In genomic region chr3:149647812-149648211, GRCh38 we compare ENCODE assay signal across 27 cellular contexts. TPM values are rescaled to one million over a fixed set of nuclear protein-coding genes. Genes with fewer than 3 reads are reported as not detected.
A peak's percentile ranks its signal among the peaks of the same experiment; 100 is the strongest.
DNase-seq lines count a peak whose midpoint lies in the region; ATAC-seq, FAIRE-seq and TF ChIP-seq lines count a peak whose summit lies in the region.
"Had no signal": no experiment of that assay in that cellular context is flagged by ENCODE, and none has a peak within 500 bp of the region (broad histone marks: within the 10 kb centered on the region; RNA-seq: fewer than 3 reads in every experiment).

No MANE protein-coding gene starts in this region.

- POLR2A ChIA-PET in PC-3 (lab: Charles Lee; ENCODE audit: unreplicated experiment) = interaction anchor here (0.7 kb wide), 1 partner anchor 9 kb away, joined by 3 read pairs; no protein-coding TSS in a partner anchor

- H3K36me3 Mint-ChIP-seq in HFFc6 (ENCODE audit: low read depth) = peaks cover 59% of the 10 kb centered on the region
- peaks cover 37% of the 10 kb centered on the region for H3K36me3 Mint-ChIP-seq in astrocyte (ENCODE audit: low read depth, unreplicated experiment)

- H3K4me2 ChIP-seq in astrocyte (ENCODE audit: low read length) = no peak overlapping the region
- no peak overlapping the region for H3K4me2 ChIP-seq in PC-3 (ENCODE audit: low read length)

- H3K9me3 ChIP-seq in astrocyte (ENCODE audit: insufficient read depth, low read depth, low read length) = no peaks in the 10 kb centered on the region
- no peaks in the 10 kb centered on the region for H3K9me3 ChIP-seq in muscle layer of duodenum (ENCODE audit: control insufficient read depth in 1 of 2, low read length in 2 of 2)
- no peaks in the 10 kb centered on the region for H3K9me3 ChIP-seq in PC-3 (ENCODE audit: low read length)
- H3K9me3 ChIP-seq: SJCRH30 had no signal

- H3K27ac Mint-ChIP-seq in HFFc6 (peak overlapping the region; percentile 11; the same call in 1 of the 2 replicates), astrocyte (ENCODE audit: unreplicated experiment) (peak overlapping the region; percentile 2)
- H3K27ac Mint-ChIP-seq: effector memory CD8-positive, alpha-beta T cell; stimulated activated naive CD8-positive, alpha-beta T cell treated with anti-CD3 and anti-CD28 coated beads, Interleukin-15, amount 100 ng/mL, for 72 hours had no signal

- H3K9me2 ChIP-seq in PC-3 (replicated peaks; ENCODE audit: low read length) = no peaks in the 10 kb centered on the region

- H3K79me2 ChIP-seq in astrocyte (ENCODE audit: insufficient read depth, low read length) = peaks cover 94% of the 10 kb centered on the region
- peaks cover 95% of the 10 kb centered on the region for H3K79me2 ChIP-seq in PC-3 (ENCODE audit: low read length)

- H3K4me1 ChIP-seq in astrocyte (ENCODE audit: insufficient read depth, low read length) (peaks cover 15% of the 10 kb centered on the region), muscle layer of duodenum (ENCODE audit: control insufficient read depth in 1 of 2, insufficient read depth in 2 of 2, low read length in 2 of 2) (peaks cover 19 to 67% of the 10 kb centered on the region in 2 donors), PC-3 (ENCODE audit: insufficient read depth, low read length) (peaks cover 17% of the 10 kb centered on the region)
- H3K4me1 ChIP-seq: SJCRH30 had no signal

- peak; percentile 14 for ATAC-seq in GM18502 (IDR thresholded peaks at IDR 0.05; ENCODE audit: poor library complexity, unreplicated experiment)
- no peak for ATAC-seq in GM18909 (IDR thresholded peaks at IDR 0.05; ENCODE audit: poor library complexity, unreplicated experiment)
- no peak for ATAC-seq in PC-3
- ATAC-seq: effector memory CD8-positive, alpha-beta T cell; stimulated activated naive CD8-positive, alpha-beta T cell treated with anti-CD3 and anti-CD28 coated beads, Interleukin-15, amount 100 ng/mL, for 72 hours had no signal

- no peak overlapping the region for H2AFZ ChIP-seq in astrocyte (ENCODE audit: low read depth, low read length)
- H2AFZ ChIP-seq in PC-3 (ENCODE audit: low read length) = no peak overlapping the region
- H2AFZ ChIP-seq: GM23248, parathyroid adenoma had no signal

- no peaks in the 10 kb centered on the region for H3F3A ChIP-seq in PC-3 (ENCODE audit: low read length, unreplicated experiment)

- TF ChIP-seq CTCF in HFFc6 (IDR thresholded peaks at IDR 0.05) (no peak), astrocyte (IDR thresholded peaks at IDR 0.05; ENCODE audit: insufficient read depth, low read depth, low read length) (no peak), PC-3 (conservative IDR thresholded peaks at IDR 0.05; ENCODE audit: low read depth, low read length) (no peak)

- no peaks in the 10 kb centered on the region; the same call in 1 of the 2 replicates for H3K27me3 Mint-ChIP-seq in HFFc6 (ENCODE audit: insufficient read depth)
- no peaks in the 10 kb centered on the region for H3K27me3 Mint-ChIP-seq in astrocyte (ENCODE audit: low read depth, unreplicated experiment)

- H3K9me3 Mint-ChIP-seq in HFFc6 = no peaks in the 10 kb centered on the region
- no peaks in the 10 kb centered on the region for H3K9me3 Mint-ChIP-seq in astrocyte (ENCODE audit: unreplicated experiment)
- H3K9me3 Mint-ChIP-seq: effector memory CD8-positive, alpha-beta T cell; stimulated activated naive CD8-positive, alpha-beta T cell treated with anti-CD3 and anti-CD28 coated beads, Interleukin-15, amount 100 ng/mL, for 72 hours had no signal

- H3K4me3 Mint-ChIP-seq in HFFc6 (no peak overlapping the region), astrocyte (ENCODE audit: unreplicated experiment) (no peak overlapping the region)
- H3K4me3 Mint-ChIP-seq: effector memory CD8-positive, alpha-beta T cell; stimulated activated naive CD8-positive, alpha-beta T cell treated with anti-CD3 and anti-CD28 coated beads, Interleukin-15, amount 100 ng/mL, for 72 hours had no signal

- H3K9ac ChIP-seq in astrocyte (ENCODE audit: low read length) (no peak overlapping the region), PC-3 (ENCODE audit: low read length) (no peak overlapping the region)
- H3K9ac ChIP-seq: GM23248, parathyroid adenoma had no signal

- H3K27ac ChIP-seq in astrocyte (ENCODE audit: low read depth, low read length) (no peak overlapping the region), muscle layer of duodenum (ENCODE audit: low read length) (peak overlapping the region; percentile 1), PC-3 (ENCODE audit: low read length) (no peak overlapping the region)
- H3K27ac ChIP-seq: GM23248, parathyroid adenoma, SJCRH30 had no signal

- H3K4me1 Mint-ChIP-seq in HFFc6 (ENCODE audit: low read depth) (peaks cover 64% of the 10 kb centered on the region), astrocyte (ENCODE audit: low read depth, unreplicated experiment) (peaks cover 33% of the 10 kb centered on the region)
- H3K4me1 Mint-ChIP-seq: stimulated activated naive CD8-positive, alpha-beta T cell treated with anti-CD3 and anti-CD28 coated beads, Interleukin-15, amount 100 ng/mL, for 72 hours had no signal

- H3K4me3 ChIP-seq in astrocyte (ENCODE audit: insufficient read depth, low read depth, low read length) (no peak overlapping the region), muscle layer of duodenum (ENCODE audit: low read depth in 1 of 2, low read length in 2 of 2) (no peak overlapping the region), PC-3 (ENCODE audit: low read length) (no peak overlapping the region)
- H3K4me3 ChIP-seq: GM23248, lung, SJCRH30 had no signal

- DNase-seq in HFFc6 (no peak), astrocyte (ENCODE audit: low read depth) (no peak), H4 (ENCODE audit: low spot score) (no peak), SKM-1 (lab: John Stamatoyannopoulos, UW; ENCODE audit: unreplicated experiment) (no peak), PC-3 (no peak)
- DNase-seq: activated CD4-positive, alpha-beta T cell treated with anti-CD3 and anti-CD28 coated beads, Interleukin-2, amount 50 U/mL, for 48 hours; activated gamma-delta T cell treated with Interleukin-2 at 50 U/mL for 16 hours; activated T-cell treated with anti-CD3 and anti-CD28 coated beads for 4 hours; effector memory CD8-positive, alpha-beta T cell; hippocampal formation; NCI-H1417 treated with DMSO at 0.1 percent for 48 hours; NCI-H524 treated with DMSO at 0.1 percent for 48 hours; OCI-M1; SJCRH30; stimulated activated CD4-positive, alpha-beta T cell treated with anti-CD3 and anti-CD28 coated beads, Interleukin-2, amount 100 ng/mL, for 48 hours; stimulated activated naive CD8-positive, alpha-beta T cell treated with anti-CD3 and anti-CD28 coated beads, Interleukin-15, amount 100 ng/mL, for 72 hours; T-helper 2 cell had no signal

- BruUV-seq in PC-3 (replicated peaks; lab: Mats Ljungman, UMichigan) = no TSS peak

- H3K27me3 ChIP-seq in astrocyte (ENCODE audit: insufficient read depth, low read length) (no peaks in the 10 kb centered on the region), muscle layer of duodenum (ENCODE audit: low read depth, low read length) (no peaks in the 10 kb centered on the region), PC-3 (ENCODE audit: low read length) (no peaks in the 10 kb centered on the region)
- H3K27me3 ChIP-seq: SJCRH30 had no signal

- peak; percentile 9 for FAIRE-seq in astrocyte (lab: Jason Lieb, UNC)
- FAIRE-seq: G401.6, HTR-8/SVneo, islet of Langerhans, small intestine had no signal

- intact Hi-C loops in PC-3 (cut with micrococcal nuclease) = no loop called here

- CTCF ChIA-PET in PC-3 (lab: Charles Lee) = no interaction called here

- H3K36me3 ChIP-seq in astrocyte (ENCODE audit: insufficient read depth, low read length) = peaks cover 37% of the 10 kb centered on the region
- peaks cover 4 to 7% of the 10 kb centered on the region in 2 donors for H3K36me3 ChIP-seq in muscle layer of duodenum (ENCODE audit: control insufficient read depth in 1 of 2, insufficient read depth in 2 of 2, low read length in 2 of 2)
- H3K36me3 ChIP-seq in PC-3 (ENCODE audit: low read depth, low read length) = peaks cover 73% of the 10 kb centered on the region

- H4K20me1 ChIP-seq in astrocyte (ENCODE audit: insufficient read depth, low read length) (peaks cover 84% of the 10 kb centered on the region), PC-3 (ENCODE audit: low read length) (peaks cover 35% of the 10 kb centered on the region; the same call in 1 of the 2 replicates)

RNA-seq across cellular contexts. Expression of gene WWTR1, which starts 10.0 kb away (rescaled TPM):
- total RNA-seq in HFFc6 (2021; fragmentation: NEBNext Ultra II Directional; extraction: Animal tissue kit (Norgen Biotek cat#: 25700)) = 10 to 100 TPM; 41.5 to 49.7 (median 45.5) TPM
- total RNA-seq in astrocyte (94.3 and 105 TPM in 2 replicates), PC-3 (2014; rRNA removed) (74.4 and 79.7 TPM in 2 replicates)
- total RNA-seq in H4 (2014; rRNA removed; shearing (Covaris generic)) = 37.2 and 47.4 TPM in 2 replicates
